Comparison of ENCODE assay signal across 8 cellular contexts in the genomic region with DNA sequence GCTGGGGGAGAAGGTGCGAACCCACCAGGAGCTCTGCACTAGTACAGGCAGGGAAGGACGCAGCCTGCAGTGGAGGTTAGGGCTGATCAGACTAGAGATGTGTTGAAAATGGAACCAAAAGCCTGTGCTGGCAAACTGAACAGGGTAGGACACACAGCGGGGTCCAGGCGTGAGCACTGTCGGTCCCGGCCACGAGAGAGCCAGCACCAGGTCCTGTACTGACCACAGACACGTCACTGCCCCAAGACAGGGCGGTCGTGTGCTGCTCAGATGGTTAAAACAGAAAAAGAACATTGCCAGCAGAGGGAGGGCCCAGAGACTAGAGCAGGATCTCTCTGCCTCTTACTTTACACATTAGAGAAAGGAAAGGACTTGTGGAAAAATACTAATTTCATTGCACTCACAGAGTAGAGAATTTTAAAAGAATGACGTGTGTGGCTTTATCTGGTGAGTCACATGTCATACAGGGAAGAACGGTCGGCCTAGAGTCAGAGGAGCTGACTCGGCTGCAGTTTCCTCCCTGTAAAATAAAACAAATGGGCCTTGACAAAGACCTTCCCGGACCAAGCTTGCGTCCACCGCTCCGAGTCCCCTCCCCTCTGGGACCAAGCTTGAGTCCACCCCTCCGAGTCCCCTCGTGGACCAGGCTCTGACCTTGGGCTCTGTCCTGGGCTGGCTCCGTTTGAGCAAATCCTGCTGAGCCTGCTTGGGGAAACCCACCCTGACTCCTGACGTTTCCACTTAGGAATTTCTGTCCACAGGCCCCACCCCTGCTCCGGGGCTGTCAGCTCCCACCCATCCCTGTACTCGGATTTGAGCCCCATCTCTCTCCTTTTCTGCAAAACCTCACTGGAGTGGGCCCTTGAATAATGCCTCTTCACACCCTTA. TPM values are rescaled to one million over a fixed set of nuclear protein-coding genes. Genes with fewer than 3 reads are reported as not detected.
A peak's percentile ranks its signal among the peaks of the same experiment; 100 is the strongest.
DNase-seq lines count a peak whose midpoint lies in the region; ATAC-seq and FAIRE-seq lines count a peak whose summit lies in the region.

No MANE protein-coding gene starts in this region.

- H3K36me3 Mint-ChIP-seq in activated T-cell treated with anti-CD3 and anti-CD28 coated beads, Interleukin-2, amount 50 U/mL, for 4 hours (ENCODE audit: insufficient read depth): peaks cover 12% of the 10 kb centered on the region

- H3K27me3 Mint-ChIP-seq in activated T-cell treated with anti-CD3 and anti-CD28 coated beads, Interleukin-2, amount 50 U/mL, for 4 hours (ENCODE audit: low read depth): no peaks in the 10 kb centered on the region

- DNase-seq in activated T-cell treated with anti-CD3 and anti-CD28 coated beads, Interleukin-2, amount 50 U/mL, for 4 hours: no peak
- DNase-seq in activated T-cell treated with anti-CD3 and anti-CD28 coated beads, Interleukin-2, amount 50 U/mL, for 1 hour: no peak
- DNase-seq in SK-MEL-5 (ENCODE audit: low read depth, low spot score): peak; percentile 91
- peak; percentile 91 for DNase-seq in epidermal melanocyte (ENCODE audit: insufficient read length, low spot score)
- DNase-seq in urothelium cell line (ENCODE audit: low spot score): peak; percentile 49
- no peak for DNase-seq in central memory CD4-positive, alpha-beta T cell
- DNase-seq in NCI-H526 (lab: John Stamatoyannopoulos, UW): no peak

- H3K9me3 ChIP-seq in mucosa of stomach (ENCODE audit: control insufficient read depth, low read length): no peaks in the 10 kb centered on the region

- peak overlapping the region; percentile 37 for H3K4me3 Mint-ChIP-seq in activated T-cell treated with anti-CD3 and anti-CD28 coated beads, Interleukin-2, amount 50 U/mL, for 4 hours

- peaks cover 35% of the 10 kb centered on the region for H3K4me1 ChIP-seq in mucosa of stomach (ENCODE audit: control insufficient read depth, insufficient read depth, low read length)

- peak overlapping the region; percentile 50 for H3K9ac ChIP-seq in mucosa of stomach (ENCODE audit: low read length)

- no peaks in the 10 kb centered on the region for H3K36me3 ChIP-seq in mucosa of stomach (ENCODE audit: control insufficient read depth, insufficient read depth, low read length)

- no peak overlapping the region for H3K4me3 ChIP-seq in mucosa of stomach (ENCODE audit: low read length)

- H3K4me1 Mint-ChIP-seq in activated T-cell treated with anti-CD3 and anti-CD28 coated beads, Interleukin-2, amount 50 U/mL, for 4 hours (ENCODE audit: low read depth): no peaks in the 10 kb centered on the region

- H3K27me3 ChIP-seq in mucosa of stomach (ENCODE audit: control insufficient read depth, insufficient read depth, low read length): no peaks in the 10 kb centered on the region

- peak; percentile 47 to 52 for ATAC-seq in activated T-cell treated with anti-CD3 and anti-CD28 coated beads, Interleukin-2, amount 50 U/mL, for 4 hours

- in situ Hi-C loops in SK-MEL-5 (cut with HindIII; ENCODE audit: low pct_unique_long_range_greater_than_20kb, low sequenced_read_pairs): no loop called here

- FAIRE-seq in urothelium cell line (lab: Jason Lieb, UNC): no peak

- H3K9me3 Mint-ChIP-seq in activated T-cell treated with anti-CD3 and anti-CD28 coated beads, Interleukin-2, amount 50 U/mL, for 4 hours: no peaks in the 10 kb centered on the region

RNA-seq across cellular contexts. Expression of gene ADI1, which starts 16.7 kb away (rescaled TPM):
- total RNA-seq in activated T-cell treated with anti-CD3 and anti-CD28 coated beads, Interleukin-2, amount 50 U/mL, for 4 hours: 10 to 100 TPM; 25.6 to 28.4 (median 25.7) TPM
- 63.4 and 68.1 TPM in 2 replicates for total RNA-seq in SK-MEL-5 (2014; rRNA removed; shearing (Covaris generic))
- 59.8 and 67.8 TPM in 2 replicates for polyA plus RNA-seq in SK-MEL-5 (2015; cell fraction: cytosol; rRNA removed)
- 18.0 and 20.8 TPM in 2 replicates for polyA plus RNA-seq in SK-MEL-5 (2015; cell fraction: nucleus; rRNA removed)

RNA-seq across cellular contexts. Expression of gene RNASEH1, which starts 22.1 kb away (rescaled TPM):
- 10 to 100 TPM; 34.0 to 36.7 (median 36.0) TPM for total RNA-seq in activated T-cell treated with anti-CD3 and anti-CD28 coated beads, Interleukin-2, amount 50 U/mL, for 4 hours
- 45.2 and 47.9 TPM in 2 replicates for total RNA-seq in SK-MEL-5 (2014; rRNA removed; shearing (Covaris generic))
- polyA plus RNA-seq in SK-MEL-5 (2015; cell fraction: cytosol; rRNA removed): 47.7 and 54.4 TPM in 2 replicates
- polyA plus RNA-seq in SK-MEL-5 (2015; cell fraction: nucleus; rRNA removed): 37.0 and 39.5 TPM in 2 replicates

RNA-seq across cellular contexts. Expression of gene RPS7, which starts 39.0 kb away (rescaled TPM):
- total RNA-seq in activated T-cell treated with anti-CD3 and anti-CD28 coated beads, Interleukin-2, amount 50 U/mL, for 4 hours: 1,000 to 10,000 TPM; 1,876 to 2,075 (median 2,071) TPM
- 4,223 and 4,897 TPM in 2 replicates for total RNA-seq in SK-MEL-5 (2014; rRNA removed; shearing (Covaris generic))
- polyA plus RNA-seq in SK-MEL-5 (2015; cell fraction: cytosol; rRNA removed): 2,291 and 2,329 TPM in 2 replicates
- polyA plus RNA-seq in SK-MEL-5 (2015; cell fraction: nucleus; rRNA removed): 933 and 1,213 TPM in 2 replicates

RNA-seq across cellular contexts. Expression of gene COLEC11, which starts 58.9 kb away (rescaled TPM):
- under 1 TPM in 2 of 3 donors, not detected in 1; 0.28 to 0.43 TPM for total RNA-seq in activated T-cell treated with anti-CD3 and anti-CD28 coated beads, Interleukin-2, amount 50 U/mL, for 4 hours
- total RNA-seq in SK-MEL-5 (2014; rRNA removed; shearing (Covaris generic)): not detected in 2 replicates
- 0.24 TPM in 1 of 2 replicates, not detected in the other for polyA plus RNA-seq in SK-MEL-5 (2015; cell fraction: cytosol; rRNA removed)
- not detected in 2 replicates for polyA plus RNA-seq in SK-MEL-5 (2015; cell fraction: nucleus; rRNA removed)

Comparison
In these comparisons a context has a peak if more than half of its experiments do, and no peak if none do; other contexts are left out.
1. DNase-seq: peak in SK-MEL-5 (single experiment), epidermal melanocyte (single experiment) and urothelium cell line (single experiment); none in activated T-cell treated with anti-CD3 and anti-CD28 coated beads, Interleukin-2, amount 50 U/mL, for 4 hours (single experiment), activated T-cell treated with anti-CD3 and anti-CD28 coated beads, Interleukin-2, amount 50 U/mL, for 1 hour (single experiment), central memory CD4-positive, alpha-beta T cell (single experiment) and NCI-H526 (0 of 2).